Comparison of ENCODE assay signal across 27 cellular contexts in genomic region chr14:24106672-24107271, GRCh38. TPM values are rescaled to one million over a fixed set of nuclear protein-coding genes. Genes with fewer than 3 reads are reported as not detected.
"Had no signal": no experiment of that assay in that cellular context is flagged by ENCODE, and none has a peak within 500 bp of the region (broad histone marks: within the 10 kb centered on the region; RNA-seq: fewer than 3 reads in every experiment).

No MANE protein-coding gene starts in this region.

- H2AFZ ChIP-seq: hepatocyte, neural progenitor cell had no signal

- H3K9ac ChIP-seq: neural progenitor cell had no signal

- H3K9me3 ChIP-seq: ascending aorta, gastroesophageal sphincter, left ventricle myocardium inferior, right atrium auricular region, testis had no signal

- H3K27me3 ChIP-seq: ascending aorta, cardiac muscle cell, gastroesophageal sphincter, hepatocyte, neural progenitor cell, right atrium auricular region, testis had no signal

- H3K4me1 ChIP-seq: neural progenitor cell, testis had no signal

- H3K4me2 ChIP-seq: hepatocyte, neural progenitor cell had no signal

- H3K36me3 ChIP-seq: cardiac muscle cell, left ventricle myocardium inferior, neural progenitor cell, right atrium auricular region had no signal

- H3K27ac ChIP-seq: ascending aorta, cardiac muscle cell, coronary artery, gastroesophageal sphincter, hepatocyte, left ventricle myocardium inferior, neural progenitor cell, right atrium auricular region, testis had no signal

- ATAC-seq: activated CD4-positive, alpha-beta T cell treated with anti-CD3 and anti-CD28 coated beads for 36 hours; activated CD8-positive, alpha-beta memory T cell treated with anti-CD3 and anti-CD28 coated beads, Interleukin-2, amount 10 ng/mL, durations not matched to agents 7 days and 5 days; activated CD8-positive, alpha-beta T cell treated with anti-CD3 and anti-CD28 coated beads, Interleukin-2, amount 10 ng/mL, durations not matched to agents 7 days and 5 days; effector memory CD8-positive, alpha-beta T cell; gastroesophageal sphincter; natural killer cell; stimulated activated naive CD8-positive, alpha-beta T cell treated with anti-CD3 and anti-CD28 coated beads, Interleukin-15, Interleukin-2, amounts not matched to agents 100 U/mL and 50 U/mL, for 24 hours had no signal

- H3K4me3 ChIP-seq: ascending aorta, cardiac muscle cell, coronary artery, gastroesophageal sphincter, hepatocyte, left ventricle myocardium inferior, lung, neural progenitor cell, right atrium auricular region, testis had no signal

- DNase-seq: activated CD4-positive, alpha-beta T cell treated with anti-CD3 and anti-CD28 coated beads for 36 hours; activated CD4-positive, CD25-positive, alpha-beta regulatory T cell; activated CD8-positive, alpha-beta memory T cell treated with anti-CD3 and anti-CD28 coated beads, Interleukin-2, amount 10 ng/mL, durations not matched to agents 7 days and 5 days; activated CD8-positive, alpha-beta T cell treated with anti-CD3 and anti-CD28 coated beads, Interleukin-2, amount 10 ng/mL, durations not matched to agents 7 days and 5 days; activated effector memory CD4-positive, alpha-beta T cell treated with Interleukin-2 at 50 U/mL for 16 hours; activated naive CD4-positive, alpha-beta T cell treated with Interleukin-2 at 50 U/mL for 16 hours; cerebellar nuclear complex; effector memory CD8-positive, alpha-beta T cell; islet precursor cell; left ventricle myocardium inferior; mesendoderm; natural killer cell; stimulated activated CD4-positive, alpha-beta T cell treated with anti-CD3 and anti-CD28 coated beads, Interleukin-2, amount 100 ng/mL, for 48 hours; stimulated activated naive CD8-positive, alpha-beta T cell treated with anti-CD3 and anti-CD28 coated beads, Interleukin-15, Interleukin-2, amounts not matched to agents 100 U/mL and 50 U/mL, for 24 hours; testis; trophoblast cell had no signal

- FAIRE-seq: urothelium cell line had no signal

RNA-seq across cellular contexts. Expression of gene NRL, which starts 8.0 kb away (rescaled TPM):
- total RNA-seq: ascending aorta had no signal

RNA-seq across cellular contexts. Expression of gene FITM1, which starts 23.7 kb away (rescaled TPM):
- total RNA-seq: ascending aorta, fibroblast of lung, fibroblast of villous mesenchyme had no signal
- polyA plus RNA-seq: fibroblast of lung had no signal
